ENCODE assay signal across 8 cellular contexts in genomic region chr6:27617700-27618689, GRCh38.
DNase-seq lines count a peak whose midpoint lies in the region; ATAC-seq, FAIRE-seq and TF ChIP-seq lines count a peak whose summit lies in the region.

No MANE protein-coding gene starts in this region.

- peaks cover 16% of the 10 kb centered on the region for H3K4me1 Mint-ChIP-seq in stimulated activated effector memory CD8-positive, alpha-beta T cell treated with anti-CD3 and anti-CD28 coated beads, Interleukin-12 subunit alpha, Interleukin-12 subunit beta, amount 100 ng/mL, for 72 hours

- no peaks in the 10 kb centered on the region for H3K9me3 Mint-ChIP-seq in stimulated activated effector memory CD8-positive, alpha-beta T cell treated with anti-CD3 and anti-CD28 coated beads, Interleukin-12 subunit alpha, Interleukin-12 subunit beta, amount 100 ng/mL, for 72 hours

- peaks cover 7% of the 10 kb centered on the region for H3K36me3 Mint-ChIP-seq in stimulated activated effector memory CD8-positive, alpha-beta T cell treated with anti-CD3 and anti-CD28 coated beads, Interleukin-12 subunit alpha, Interleukin-12 subunit beta, amount 100 ng/mL, for 72 hours

- FAIRE-seq in TTC549 (lab: Jason Lieb, UNC) = peak; percentile 22

- peak; percentile 43 for DNase-seq in stimulated activated CD4-positive, alpha-beta T cell treated with anti-CD3 and anti-CD28 coated beads, Interleukin-15, amount 100 ng/mL, for 24 hours
- DNase-seq in stimulated activated CD4-positive, alpha-beta T cell treated with anti-CD3 and anti-CD28 coated beads, Interleukin-2, amount 100 ng/mL, for 48 hours = no peak
- DNase-seq in fibroblast of the aortic adventitia (ENCODE audit: low read depth) (peak; percentile 45), NCI-H146 treated with DMSO at 0.1 percent for 48 hours (lab: John Stamatoyannopoulos, UW; ENCODE audit: unreplicated experiment) (no peak)
- DNase-seq in stimulated activated effector memory CD8-positive, alpha-beta T cell treated with anti-CD3 and anti-CD28 coated beads, Interleukin-12 subunit alpha, Interleukin-12 subunit beta, amount 100 ng/mL, for 72 hours (ENCODE audit: low spot score in 2 of 2) = no peak

- peak; percentile 16 for TF ChIP-seq CTCF in fibroblast of the aortic adventitia (IDR thresholded peaks at IDR 0.05; ENCODE audit: insufficient read depth, low read length)

- no peak for ATAC-seq in stimulated activated effector memory CD8-positive, alpha-beta T cell treated with anti-CD3 and anti-CD28 coated beads, Interleukin-12 subunit alpha, Interleukin-12 subunit beta, amount 100 ng/mL, for 72 hours
- no peak for ATAC-seq in HG02759 (IDR thresholded peaks at IDR 0.05; ENCODE audit: unreplicated experiment)
- ATAC-seq in HG02970 (IDR thresholded peaks at IDR 0.05; ENCODE audit: low FRiP score, unreplicated experiment) = no peak

- no peak overlapping the region for H3K27ac Mint-ChIP-seq in stimulated activated effector memory CD8-positive, alpha-beta T cell treated with anti-CD3 and anti-CD28 coated beads, Interleukin-12 subunit alpha, Interleukin-12 subunit beta, amount 100 ng/mL, for 72 hours

- H3K4me3 ChIP-seq in fibroblast of the aortic adventitia (ENCODE audit: low read depth, low read length) = peak overlapping the region; percentile 63

- peak overlapping the region; percentile 25 for H3K4me3 Mint-ChIP-seq in stimulated activated effector memory CD8-positive, alpha-beta T cell treated with anti-CD3 and anti-CD28 coated beads, Interleukin-12 subunit alpha, Interleukin-12 subunit beta, amount 100 ng/mL, for 72 hours

Comparison
In these comparisons a context has a peak if more than half of its experiments do, and no peak if none do; other contexts are left out.
1. DNase-seq: peak in stimulated activated CD4-positive, alpha-beta T cell treated with anti-CD3 and anti-CD28 coated beads, Interleukin-15, amount 100 ng/mL, for 24 hours (single experiment) and fibroblast of the aortic adventitia (single experiment); none in stimulated activated CD4-positive, alpha-beta T cell treated with anti-CD3 and anti-CD28 coated beads, Interleukin-2, amount 100 ng/mL, for 48 hours (0 of 2), stimulated activated effector memory CD8-positive, alpha-beta T cell treated with anti-CD3 and anti-CD28 coated beads, Interleukin-12 subunit alpha, Interleukin-12 subunit beta, amount 100 ng/mL, for 72 hours (0 of 2) and NCI-H146 treated with DMSO at 0.1 percent for 48 hours (single experiment).